ENCODE assay signal across 8 cellular contexts in genomic region chr3:128794067-128794768, GRCh38.
DNase-seq lines count a peak whose midpoint lies in the region; ATAC-seq and TF ChIP-seq lines count a peak whose summit lies in the region.

No MANE protein-coding gene starts in this region.

- H2AFZ ChIP-seq in PC-3 (ENCODE audit: low read length) (no peak overlapping the region), osteoblast (ENCODE audit: low read length) (no peak overlapping the region)

- H3K79me2 ChIP-seq in PC-3 (ENCODE audit: low read length) (peaks cover 43% of the 10 kb centered on the region), osteoblast (ENCODE audit: insufficient read depth, low read length) (peaks cover 85% of the 10 kb centered on the region)

- CTCF ChIA-PET in PC-3 (lab: Charles Lee), result interaction anchor here (1.0 kb wide), 1 partner anchor 114 kb away, joined by 3 read pairs; no protein-coding TSS in a partner anchor

- BruUV-seq in PC-3 (replicated peaks; lab: Mats Ljungman, UMichigan), result no TSS peak

- H4K20me1 ChIP-seq in PC-3 (ENCODE audit: low read length) (no peaks in the 10 kb centered on the region), osteoblast (ENCODE audit: insufficient read depth, low read length) (peaks cover 42% of the 10 kb centered on the region)

- no peak for TF ChIP-seq CTCF in PC-3 (conservative IDR thresholded peaks at IDR 0.05; ENCODE audit: low read depth, low read length)
- TF ChIP-seq CTCF in osteoblast (IDR thresholded peaks at IDR 0.05; ENCODE audit: extremely low read depth, low read depth, low read length), result no peak

- peak; percentile 23 for ATAC-seq in GM21576 (IDR thresholded peaks at IDR 0.05; ENCODE audit: unreplicated experiment)
- ATAC-seq in PC-3, result peak; percentile 79
- ATAC-seq in GM18867 (IDR thresholded peaks at IDR 0.05; ENCODE audit: unreplicated experiment), result no peak
- ATAC-seq in GM21526 (IDR thresholded peaks at IDR 0.05; ENCODE audit: low FRiP score, unreplicated experiment), result no peak

- no peak overlapping the region for H3K9ac ChIP-seq in PC-3 (ENCODE audit: low read length)
- no peak overlapping the region for H3K9ac ChIP-seq in duodenal mucosa (ENCODE audit: low read depth in 1 of 2, low read length in 2 of 2)

- H3F3A ChIP-seq in PC-3 (ENCODE audit: low read length, unreplicated experiment), result no peaks in the 10 kb centered on the region

- no peak overlapping the region for H3K27ac ChIP-seq in PC-3 (ENCODE audit: low read length)
- peak overlapping the region; percentile 7 for H3K27ac ChIP-seq in duodenal mucosa (ENCODE audit: low read depth, low read length)
- peak overlapping the region; percentile 46 for H3K27ac ChIP-seq in osteoblast (ENCODE audit: low read depth, low read length)
- H3K27ac ChIP-seq in substantia nigra (ENCODE audit: low read depth, low read length, poor library complexity, severe bottlenecking), result no peak overlapping the region

- H3K9me2 ChIP-seq in PC-3 (replicated peaks; ENCODE audit: low read length), result no peaks in the 10 kb centered on the region

- no peak overlapping the region for H3K4me3 ChIP-seq in PC-3 (ENCODE audit: low read length)
- H3K4me3 ChIP-seq in duodenal mucosa (ENCODE audit: low read depth in 1 of 2, low read length in 2 of 2), result no peak overlapping the region
- H3K4me3 ChIP-seq in osteoblast (ENCODE audit: insufficient read depth, low read length), result no peak overlapping the region

- intact Hi-C loops in PC-3 (cut with micrococcal nuclease), result loop anchor here (2.0 kb wide), 1 partner anchor 113 kb away; no protein-coding TSS in a partner anchor

- H3K36me3 ChIP-seq in PC-3 (ENCODE audit: low read depth, low read length), result peaks cover 10% of the 10 kb centered on the region
- peaks cover 15 to 32% of the 10 kb centered on the region in 2 donors for H3K36me3 ChIP-seq in duodenal mucosa (ENCODE audit: control insufficient read depth in 1 of 2, insufficient read depth in 2 of 2, low read length in 2 of 2)
- H3K36me3 ChIP-seq in osteoblast (ENCODE audit: insufficient read depth, low read length), result peaks cover 34% of the 10 kb centered on the region

- DNase-seq in PC-3 (peak; percentile 47), osteoblast (ENCODE audit: insufficient read length, low spot score, missing footprints) (peak; percentile 96), substantia nigra (lab: John Stamatoyannopoulos, UW) (no peak), NCI-H526 (lab: John Stamatoyannopoulos, UW) (no peak)

- no peak overlapping the region for H3K4me2 ChIP-seq in PC-3 (ENCODE audit: low read length)
- peak overlapping the region; percentile 65 for H3K4me2 ChIP-seq in osteoblast (ENCODE audit: insufficient read depth, low read length)

- H3K4me1 ChIP-seq in PC-3 (ENCODE audit: insufficient read depth, low read length) (no peaks in the 10 kb centered on the region), duodenal mucosa (ENCODE audit: control insufficient read depth in 1 of 2, insufficient read depth in 2 of 2, low read length in 2 of 2) (peaks cover 8 to 18% of the 10 kb centered on the region in 2 donors), osteoblast (ENCODE audit: insufficient read depth, low read length) (peaks cover 25% of the 10 kb centered on the region)

- H3K9me3 ChIP-seq in PC-3 (ENCODE audit: low read length) (no peaks in the 10 kb centered on the region), duodenal mucosa (ENCODE audit: control insufficient read depth in 1 of 2, low read length in 2 of 2) (no peaks in the 10 kb centered on the region), osteoblast (ENCODE audit: low read depth, low read length) (no peaks in the 10 kb centered on the region)

- POLR2A ChIA-PET in PC-3 (lab: Charles Lee; ENCODE audit: unreplicated experiment), result no interaction called here

- H3K27me3 ChIP-seq in PC-3 (ENCODE audit: low read length) (no peaks in the 10 kb centered on the region), duodenal mucosa (ENCODE audit: control insufficient read depth in 1 of 2, insufficient read depth in 2 of 2, low read length in 2 of 2) (no peaks in the 10 kb centered on the region), osteoblast (ENCODE audit: insufficient read depth, low read length) (no peaks in the 10 kb centered on the region)

Comparison
In these comparisons a context has a peak if more than half of its experiments do, and no peak if none do; other contexts are left out.
1. ATAC-seq: peak in GM21576 (single experiment) and PC-3 (single experiment); none in GM18867 (single experiment) and GM21526 (single experiment).
2. DNase-seq: peak in PC-3 (single experiment) and osteoblast (single experiment); none in substantia nigra (0 of 49) and NCI-H526 (0 of 2).
3. H3K27ac ChIP-seq: peak in duodenal mucosa (single experiment) and osteoblast (single experiment); none in PC-3 (single experiment) and substantia nigra (single experiment).